In the genomic region with DNA sequence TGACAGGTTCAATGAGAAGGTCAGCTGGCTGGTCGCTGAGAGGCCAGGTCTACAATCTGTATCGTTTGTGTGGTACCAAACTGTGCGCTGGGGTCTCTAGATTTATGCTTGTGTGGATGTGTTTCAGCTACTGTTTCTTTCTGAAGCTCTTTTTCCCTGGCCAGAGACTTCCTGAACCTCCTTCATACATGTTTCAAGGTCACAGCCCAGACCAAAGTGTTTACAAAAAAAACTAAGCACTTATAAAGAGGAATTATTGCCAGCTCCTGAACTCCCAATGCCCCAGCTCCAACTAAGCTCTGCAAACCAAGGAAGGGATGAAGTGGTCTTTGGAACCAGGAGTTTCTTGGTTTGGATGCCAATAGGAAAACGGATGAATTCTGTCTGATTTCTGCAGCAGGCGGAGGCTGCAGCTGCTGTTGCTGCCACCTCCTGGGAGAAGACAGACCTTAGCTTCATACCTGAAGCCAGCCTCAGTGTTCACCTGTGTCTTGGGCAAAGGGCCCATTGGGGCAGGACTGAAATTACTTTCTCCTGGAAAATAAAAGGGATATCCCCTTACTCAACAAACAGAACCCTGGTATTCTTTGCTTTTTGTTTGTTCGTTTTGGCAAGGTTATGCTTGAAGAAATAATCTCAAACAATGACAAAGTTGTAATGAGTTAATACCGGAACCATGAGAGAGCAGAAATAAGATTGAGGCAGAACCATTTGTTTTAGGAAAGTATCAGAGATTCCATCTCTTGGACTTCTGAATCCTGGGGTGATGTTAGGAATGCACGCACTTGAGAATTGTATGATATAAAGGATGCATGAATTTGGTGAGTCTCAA, we compare ENCODE assay signal across 9 cellular contexts. TPM values are rescaled to one million over a fixed set of nuclear protein-coding genes. Genes with fewer than 3 reads are reported as not detected.
A peak's percentile ranks its signal among the peaks of the same experiment; 100 is the strongest.
DNase-seq lines count a peak whose midpoint lies in the region; ATAC-seq, FAIRE-seq and TF ChIP-seq lines count a peak whose summit lies in the region.
"Had no signal": no experiment of that assay in that cellular context is flagged by ENCODE, and none has a peak within 500 bp of the region (broad histone marks: within the 10 kb centered on the region; RNA-seq: fewer than 3 reads in every experiment).

No MANE protein-coding gene starts in this region.

- H3K27ac Mint-ChIP-seq in osteocyte (ENCODE audit: unreplicated experiment): no peak overlapping the region
- no peak overlapping the region for H3K27ac Mint-ChIP-seq in activated T-helper 17 cell treated with anti-CD3 and anti-CD28 coated beads, Interleukin-2, amount 50 U/mL, for 72 hours
- H3K27ac Mint-ChIP-seq: activated naive CD4-positive, alpha-beta T cell treated with anti-CD3 and anti-CD28 coated beads, Interleukin-2, amount 50 U/mL, for 24 hours had no signal

- no peak for ATAC-seq in activated T-helper 17 cell treated with anti-CD3 and anti-CD28 coated beads, Interleukin-2, amount 50 U/mL, for 72 hours (replicated peaks)

- no peak for FAIRE-seq in endothelial cell of umbilical vein (lab: Jason Lieb, UNC)

- TF ChIP-seq CTCF in endothelial cell of umbilical vein (IDR thresholded peaks at IDR 0.05; ENCODE audit: extremely low read depth in 1 of 2, insufficient read depth in 1 of 2, low read depth in 1 of 2, low read length in 2 of 2) (peak; percentile 20 to 42), osteocyte (IDR thresholded peaks at IDR 0.05) (peak; percentile 53)

- intact Hi-C loops in endothelial cell of umbilical vein (cut with micrococcal nuclease): loop anchor here (1.0 kb wide), 1 partner anchor 234 kb away; no protein-coding TSS in a partner anchor

- no peak overlapping the region for H3K4me2 ChIP-seq in endothelial cell of umbilical vein (ENCODE audit: insufficient read depth, low read length)

- H3K4me3 ChIP-seq in endothelial cell of umbilical vein (replicated peaks in 1 of 3; ENCODE audit: insufficient read depth in 1 of 3, low read depth in 1 of 3, low read length in 3 of 3): no peak overlapping the region

- H3K9me3 ChIP-seq in endothelial cell of umbilical vein (replicated peaks; ENCODE audit: control insufficient read depth, insufficient read depth, low read length): no peaks in the 10 kb centered on the region

- no peaks in the 10 kb centered on the region for H3K79me2 ChIP-seq in endothelial cell of umbilical vein (ENCODE audit: control insufficient read depth, insufficient read depth, low read length)

- H2AFZ ChIP-seq in endothelial cell of umbilical vein (ENCODE audit: low read depth, low read length): no peak overlapping the region

- H3K27me3 Mint-ChIP-seq in osteocyte (ENCODE audit: unreplicated experiment): peaks cover 5% of the 10 kb centered on the region
- H3K27me3 Mint-ChIP-seq in activated T-helper 17 cell treated with anti-CD3 and anti-CD28 coated beads, Interleukin-2, amount 50 U/mL, for 72 hours: no peaks in the 10 kb centered on the region
- H3K27me3 Mint-ChIP-seq: activated naive CD4-positive, alpha-beta T cell treated with anti-CD3 and anti-CD28 coated beads, Interleukin-2, amount 50 U/mL, for 24 hours had no signal

- no peaks in the 10 kb centered on the region for H3K36me3 ChIP-seq in endothelial cell of umbilical vein (ENCODE audit: control insufficient read depth in 2 of 2, extremely low read depth in 1 of 2, insufficient read depth in 2 of 2, low read length in 2 of 2)

- H4K20me1 ChIP-seq in endothelial cell of umbilical vein (replicated peaks; ENCODE audit: control insufficient read depth, extremely low read depth, insufficient read depth, low read length): no peaks in the 10 kb centered on the region

- BruUV-seq in endothelial cell of umbilical vein (replicated peaks; lab: Mats Ljungman, UMichigan): no TSS peak

- H3K36me3 Mint-ChIP-seq in osteocyte (ENCODE audit: unreplicated experiment): peaks cover 2% of the 10 kb centered on the region
- H3K36me3 Mint-ChIP-seq in activated T-helper 17 cell treated with anti-CD3 and anti-CD28 coated beads, Interleukin-2, amount 50 U/mL, for 72 hours (ENCODE audit: low read depth): no peaks in the 10 kb centered on the region

- H3K9ac ChIP-seq in endothelial cell of umbilical vein (replicated peaks; ENCODE audit: extremely low read depth, insufficient read depth, low read length): no peak overlapping the region

- H3K4me1 ChIP-seq in endothelial cell of umbilical vein (ENCODE audit: control insufficient read depth, extremely low read depth, insufficient read depth, low read length): no peaks in the 10 kb centered on the region

- no peaks in the 10 kb centered on the region for H3K27me3 ChIP-seq in endothelial cell of umbilical vein (ENCODE audit: control insufficient read depth in 2 of 2, insufficient read depth in 2 of 2, low read length in 2 of 2)

- POLR2A ChIA-PET in endothelial cell of umbilical vein (lab: Charles Lee): no interaction called here

- peaks cover 18% of the 10 kb centered on the region for H3K9me3 Mint-ChIP-seq in osteocyte (ENCODE audit: unreplicated experiment)
- peaks cover 6% of the 10 kb centered on the region for H3K9me3 Mint-ChIP-seq in activated T-helper 17 cell treated with anti-CD3 and anti-CD28 coated beads, Interleukin-2, amount 50 U/mL, for 72 hours

- H3K9me1 ChIP-seq in endothelial cell of umbilical vein (replicated peaks; ENCODE audit: control insufficient read depth, extremely low read depth, insufficient read depth, low read length): no peaks in the 10 kb centered on the region

- H3K4me3 Mint-ChIP-seq in osteocyte (ENCODE audit: unreplicated experiment): no peak overlapping the region
- H3K4me3 Mint-ChIP-seq in activated T-helper 17 cell treated with anti-CD3 and anti-CD28 coated beads, Interleukin-2, amount 50 U/mL, for 72 hours: no peak overlapping the region
- H3K4me3 Mint-ChIP-seq: activated naive CD4-positive, alpha-beta T cell treated with anti-CD3 and anti-CD28 coated beads, Interleukin-2, amount 50 U/mL, for 24 hours had no signal

- DNase-seq in stimulated activated CD4-positive, alpha-beta T cell treated with anti-CD3 and anti-CD28 coated beads, Interleukin-4, amount 100 ng/mL, for 1 hour: peak; percentile 25
- DNase-seq in stimulated activated CD4-positive, alpha-beta T cell treated with anti-CD3 and anti-CD28 coated beads, Interleukin-1b, Interleukin-23, amount 100 ng/mL, for 48 hours: no peak
- peak in 3 of 5 donors; percentile 6 to 23 (median 9) for DNase-seq in T-helper 1 cell
- DNase-seq in endothelial cell of umbilical vein (ENCODE audit: low read depth, low spot score): peak; percentile 33
- DNase-seq in osteocyte (ENCODE audit: extremely low spot score, unreplicated experiment): no peak
- no peak for DNase-seq in SIG-M5 (lab: John Stamatoyannopoulos, UW)
- DNase-seq in NCI-H82 (lab: John Stamatoyannopoulos, UW): no peak

- dilution Hi-C loops in endothelial cell of umbilical vein (cut with MboI; ENCODE audit: extremely low pct_ligation_motif_present, low sequenced_read_pairs): no loop called here

- CTCF ChIA-PET in endothelial cell of umbilical vein (lab: Charles Lee): interaction anchor here (0.9 to 2.9 kb wide), 11 partner anchors 10 to 321 kb away, joined by 3 to 17 read pairs (median 5); no protein-coding TSS in a partner anchor

- no peak for TF ChIP-seq POLR2A in endothelial cell of umbilical vein (IDR thresholded peaks at IDR 0.05; ENCODE audit: low read depth, low read length)

- no peak overlapping the region for H3K27ac ChIP-seq in endothelial cell of umbilical vein (ENCODE audit: insufficient read depth, low read depth, low read length)

- H3K4me1 Mint-ChIP-seq in osteocyte (ENCODE audit: unreplicated experiment): peaks cover 4% of the 10 kb centered on the region
- peaks cover 6% of the 10 kb centered on the region for H3K4me1 Mint-ChIP-seq in activated T-helper 17 cell treated with anti-CD3 and anti-CD28 coated beads, Interleukin-2, amount 50 U/mL, for 72 hours
- H3K4me1 Mint-ChIP-seq: activated naive CD4-positive, alpha-beta T cell treated with anti-CD3 and anti-CD28 coated beads, Interleukin-2, amount 50 U/mL, for 24 hours had no signal

TF ChIP-seq in endothelial cell of umbilical vein, 7 proteins besides CTCF, POLR2A, EP300 and RAD21:
- TF ChIP-seq JUN (IDR thresholded peaks at IDR 0.05; ENCODE audit: borderline replicate concordance, insufficient read depth, insufficient read length, low read depth): no peak
- TF ChIP-seq EZH2 (IDR thresholded peaks at IDR 0.05; ENCODE audit: borderline replicate concordance, low read depth, low read length, severe bottlenecking): no peak
- TF ChIP-seq GATA2 (IDR thresholded peaks at IDR 0.05; ENCODE audit: insufficient read depth, insufficient read length, low read depth, low read length): no peak
- no peak for TF ChIP-seq POLR2AphosphoS5 (IDR thresholded peaks at IDR 0.05; ENCODE audit: insufficient read depth, low read depth, low read length)
- TF ChIP-seq MYC (IDR thresholded peaks at IDR 0.05; ENCODE audit: low read depth, low read length): no peak
- TF ChIP-seq FOS (IDR thresholded peaks at IDR 0.05; ENCODE audit: borderline replicate concordance, insufficient read depth, low read length): no peak
- TF ChIP-seq, protein P1, sequence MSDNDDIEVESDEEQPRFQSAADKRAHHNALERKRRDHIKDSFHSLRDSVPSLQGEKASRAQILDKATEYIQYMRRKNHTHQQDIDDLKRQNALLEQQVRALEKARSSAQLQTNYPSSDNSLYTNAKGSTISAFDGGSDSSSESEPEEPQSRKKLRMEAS (IDR thresholded peaks at IDR 0.05; ENCODE audit: insufficient read depth, insufficient read length): no peak

RNA-seq across cellular contexts. Expression of a gene that starts 24.6 kb away (rescaled TPM):
- total RNA-seq in endothelial cell of umbilical vein (31.7 and 32.1 TPM in 2 replicates), osteocyte (41.4 and 44.1 TPM in 2 replicates)
- 12.2 and 13.1 TPM in 2 replicates for polyA plus RNA-seq in endothelial cell of umbilical vein
- 13.7 and 14.9 TPM in 2 replicates for polyA plus RNA-seq in endothelial cell of umbilical vein (2011; cell fraction: cytosol; rRNA removed)
- polyA plus RNA-seq in endothelial cell of umbilical vein (2011; cell fraction: nucleus; rRNA removed): 36.3 and 39.0 TPM in 2 replicates
- polyA plus RNA-seq in endothelial cell of umbilical vein (2012): 15.5 and 25.1 TPM in 2 replicates
- polyA minus RNA-seq in endothelial cell of umbilical vein: 95.5 and 123 TPM in 2 replicates
- polyA minus RNA-seq in endothelial cell of umbilical vein (2011; cell fraction: cytosol; rRNA and poly(A)+ RNA removed): 48.7 TPM
- polyA minus RNA-seq in endothelial cell of umbilical vein (2011; cell fraction: nucleus; rRNA and poly(A)+ RNA removed): 127 and 232 TPM in 2 replicates
- 10 to 100 TPM; 49.5 to 70.1 TPM for total RNA-seq in activated T-helper 17 cell treated with anti-CD3 and anti-CD28 coated beads, Interleukin-2, amount 50 U/mL, for 72 hours

Comparison
In these comparisons a context has a peak if more than half of its experiments do, and no peak if none do; other contexts are left out.
1. DNase-seq: peak in stimulated activated CD4-positive, alpha-beta T cell treated with anti-CD3 and anti-CD28 coated beads, Interleukin-4, amount 100 ng/mL, for 1 hour (single experiment), T-helper 1 cell (3 of 5) and endothelial cell of umbilical vein (single experiment); none in stimulated activated CD4-positive, alpha-beta T cell treated with anti-CD3 and anti-CD28 coated beads, Interleukin-1b, Interleukin-23, amount 100 ng/mL, for 48 hours (single experiment), osteocyte (single experiment), SIG-M5 (single experiment) and NCI-H82 (single experiment).